In genomic region chr12:41361791-41362190, GRCh38 we compare ENCODE assay signal across 12 cellular contexts.
"Had no signal": no experiment of that assay in that cellular context is flagged by ENCODE, and none has a peak within 500 bp of the region (broad histone marks: within the 10 kb centered on the region; RNA-seq: fewer than 3 reads in every experiment).

No MANE protein-coding gene starts in this region.

- H3K36me3 Mint-ChIP-seq: neural progenitor cell had no signal

- H3K27ac ChIP-seq: body of pancreas, gastrocnemius medialis, neural progenitor cell, parathyroid adenoma, skin epidermis had no signal

- H3K4me1 Mint-ChIP-seq: activated B cell treated with CpG ODN at 0.5 μM for 24 hours; activated CD4-positive, alpha-beta T cell treated with anti-CD3 and anti-CD28 coated beads, Interleukin-2, amount 10 ng/mL, durations not matched to agents 7 days and 5 days; central memory CD8-positive, alpha-beta T cell had no signal

- H3K4me3 ChIP-seq: body of pancreas, gastrocnemius medialis, neural progenitor cell, skin epidermis had no signal

- H3K9me3 ChIP-seq: body of pancreas, gastrocnemius medialis had no signal

- H3K9me3 Mint-ChIP-seq: activated B cell treated with CpG ODN at 0.5 μM for 24 hours; activated CD4-positive, alpha-beta T cell treated with anti-CD3 and anti-CD28 coated beads, Interleukin-2, amount 10 ng/mL, durations not matched to agents 7 days and 5 days; activated T-helper 2 cell treated with anti-CD3 and anti-CD28 coated beads, Interferon-gamma antibody, Interleukin-2, Interleukin-4, amounts not matched to agents 10 μg/mL and 5 μg/mL and 100 μg/mL, durations not matched to agents 14 hours and 24 hours and 36 hours; neural progenitor cell; T-helper 1 cell treated with Interleukin-12 subunit alpha and Interleukin-12 subunit beta and Interleukin-4 antibody, amounts not matched to agents 30 μg/mL and 1 μg/mL, for 36 hours had no signal

- H3K4me3 Mint-ChIP-seq: activated B cell treated with CpG ODN at 0.5 μM for 24 hours; activated CD4-positive, alpha-beta T cell treated with anti-CD3 and anti-CD28 coated beads, Interleukin-2, amount 10 ng/mL, durations not matched to agents 7 days and 5 days; central memory CD8-positive, alpha-beta T cell; neural progenitor cell; T-helper 1 cell treated with Interleukin-12 subunit alpha and Interleukin-12 subunit beta and Interleukin-4 antibody, amounts not matched to agents 30 μg/mL and 1 μg/mL, for 36 hours had no signal

- H3K27ac Mint-ChIP-seq: activated B cell treated with CpG ODN at 0.5 μM for 24 hours; activated CD4-positive, alpha-beta T cell treated with anti-CD3 and anti-CD28 coated beads, Interleukin-2, amount 10 ng/mL, durations not matched to agents 7 days and 5 days; activated T-helper 2 cell treated with anti-CD3 and anti-CD28 coated beads, Interferon-gamma antibody, Interleukin-2, Interleukin-4, amounts not matched to agents 10 μg/mL and 5 μg/mL and 100 μg/mL, durations not matched to agents 14 hours and 24 hours and 36 hours; neural progenitor cell; T-helper 1 cell treated with Interleukin-12 subunit alpha and Interleukin-12 subunit beta and Interleukin-4 antibody, amounts not matched to agents 30 μg/mL and 1 μg/mL, for 36 hours had no signal

- H3K27me3 Mint-ChIP-seq: activated B cell treated with CpG ODN at 0.5 μM for 24 hours; activated CD4-positive, alpha-beta T cell treated with anti-CD3 and anti-CD28 coated beads, Interleukin-2, amount 10 ng/mL, durations not matched to agents 7 days and 5 days; central memory CD8-positive, alpha-beta T cell had no signal

- DNase-seq: activated B cell treated with CpG ODN at 0.5 μM for 24 hours; activated CD4-positive, alpha-beta T cell treated with anti-CD3 and anti-CD28 coated beads, Interleukin-2, amount 10 ng/mL, durations not matched to agents 7 days and 5 days; activated naive CD4-positive, alpha-beta T cell treated with anti-CD3 and anti-CD28 coated beads, Interleukin-2, amount 50 U/mL, for 16 hours; body of pancreas; effector memory CD4-positive, alpha-beta T cell; gastrocnemius medialis had no signal

- H3K36me3 ChIP-seq: gastrocnemius medialis, neural progenitor cell had no signal

- H3K27me3 ChIP-seq: body of pancreas, gastrocnemius medialis, neural progenitor cell had no signal
